In the genomic region with DNA sequence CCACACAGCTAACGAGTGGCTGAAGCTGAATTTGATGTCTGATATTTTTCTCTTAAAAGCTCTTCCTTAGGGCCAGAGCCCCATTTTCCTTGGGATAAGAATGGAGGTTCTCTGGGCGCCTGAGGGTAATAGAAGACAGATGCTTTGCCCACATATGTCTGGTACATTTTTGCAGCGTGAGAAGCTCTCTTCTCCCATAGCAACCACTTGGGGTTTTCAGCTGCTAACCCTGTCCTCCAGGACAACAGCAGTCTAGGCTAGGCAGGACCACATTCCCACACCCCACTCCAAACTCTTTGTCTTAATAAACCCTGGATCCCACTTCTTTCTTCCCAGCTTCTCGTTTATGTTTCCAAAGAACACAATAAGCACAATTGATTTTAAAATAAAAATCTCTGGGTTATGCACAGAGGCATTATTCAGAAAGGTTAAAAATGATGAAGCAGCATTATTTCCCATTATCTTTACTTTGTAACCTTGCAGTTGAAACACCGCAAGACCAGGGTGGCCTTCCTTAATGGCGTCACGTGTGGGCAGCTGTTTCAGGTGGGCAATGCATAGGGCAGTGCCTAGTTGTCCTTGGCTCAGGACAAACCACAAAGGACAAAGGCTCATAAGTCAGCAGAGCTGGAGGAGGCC, we compare ENCODE assay signal across 22 cellular contexts. TPM values are rescaled to one million over a fixed set of nuclear protein-coding genes. Genes with fewer than 3 reads are reported as not detected.
DNase-seq lines count a peak whose midpoint lies in the region; ATAC-seq and TF ChIP-seq lines count a peak whose summit lies in the region.
"Had no signal": no experiment of that assay in that cellular context is flagged by ENCODE, and none has a peak within 500 bp of the region (broad histone marks: within the 10 kb centered on the region; RNA-seq: fewer than 3 reads in every experiment).

No MANE protein-coding gene starts in this region.

- DNase-seq in AG10803 (ENCODE audit: low read depth) (peak; percentile 88), GM04503 (ENCODE audit: low read depth) (peak; percentile 37), adipocyte (ENCODE audit: low read depth) (peak; percentile 64), superior temporal gyrus (ENCODE audit: extremely low spot score) (peak; percentile 18), dorsolateral prefrontal cortex (no peak)
- DNase-seq: ACHN, BE2C, COR-L47, DND-41, H7, KBM-7, MM.1S, NCI-H1048, NCI-H1417 treated with DMSO at 0.1 percent for 48 hours, NCI-H187, NCI-H446, NCI-H526, OCI-M1, Right ventricle myocardium superior had no signal

- no peaks in the 10 kb centered on the region for H3K4me1 ChIP-seq in adipocyte (ENCODE audit: control insufficient read depth, insufficient read depth, low read length)
- H3K4me1 ChIP-seq: BE2C had no signal

- H3K4me3 ChIP-seq in AG10803 (ENCODE audit: low read length) (no peak overlapping the region), adipocyte (ENCODE audit: low read length) (no peak overlapping the region), dorsolateral prefrontal cortex (no peak overlapping the region)

- H3K9me3 ChIP-seq in adipocyte (ENCODE audit: control insufficient read depth, low read length), result peaks cover 4% of the 10 kb centered on the region
- H3K9me3 ChIP-seq: BE2C had no signal

- intact Hi-C loops in dorsolateral prefrontal cortex (cut with DNase I), result no loop called here

- H3K9ac ChIP-seq in adipocyte (ENCODE audit: low read length), result no peak overlapping the region

- ATAC-seq in GM21360 (IDR thresholded peaks at IDR 0.05; ENCODE audit: unreplicated experiment) (no peak), HG03432 (IDR thresholded peaks at IDR 0.05; ENCODE audit: unreplicated experiment) (no peak)

- H3K27me3 ChIP-seq in adipocyte (replicated peaks; ENCODE audit: control insufficient read depth, insufficient read depth, low read length) (peaks cover 6% of the 10 kb centered on the region), dorsolateral prefrontal cortex (no peaks in the 10 kb centered on the region)

- H3K36me3 ChIP-seq in adipocyte (ENCODE audit: control insufficient read depth, insufficient read depth, low read length, severe bottlenecking), result no peaks in the 10 kb centered on the region
- H3K36me3 ChIP-seq: BE2C had no signal

- H3K27ac ChIP-seq in dorsolateral prefrontal cortex, result no peak overlapping the region

- TF ChIP-seq CTCF in AG10803 (conservative IDR thresholded peaks at IDR 0.05; ENCODE audit: low read length) (no peak), dorsolateral prefrontal cortex (IDR thresholded peaks at IDR 0.05 in 54 of 56, conservative IDR thresholded peaks at IDR 0.05 in 2 of 56; ENCODE audit: low read depth in 1 of 56, partially characterized antibody in 56 of 56) (no peak)

RNA-seq across cellular contexts. Expression of a gene that starts 56.5 kb away (rescaled TPM):
- total RNA-seq in dorsolateral prefrontal cortex, result 100 to 1,000 TPM in 110 of 120 experiments, 10 to 100 TPM in 10; 64.9 to 227 (median 138) TPM
- total RNA-seq: SK-MEL-5 had no signal

Comparison
In these comparisons a context has a peak if more than half of its experiments do, and no peak if none do; other contexts are left out.
1. DNase-seq: peak in AG10803 (single experiment), GM04503 (single experiment), adipocyte (single experiment) and superior temporal gyrus (single experiment); none in dorsolateral prefrontal cortex (0 of 10).